ENCODE assay signal across 27 cellular contexts in the genomic region with DNA sequence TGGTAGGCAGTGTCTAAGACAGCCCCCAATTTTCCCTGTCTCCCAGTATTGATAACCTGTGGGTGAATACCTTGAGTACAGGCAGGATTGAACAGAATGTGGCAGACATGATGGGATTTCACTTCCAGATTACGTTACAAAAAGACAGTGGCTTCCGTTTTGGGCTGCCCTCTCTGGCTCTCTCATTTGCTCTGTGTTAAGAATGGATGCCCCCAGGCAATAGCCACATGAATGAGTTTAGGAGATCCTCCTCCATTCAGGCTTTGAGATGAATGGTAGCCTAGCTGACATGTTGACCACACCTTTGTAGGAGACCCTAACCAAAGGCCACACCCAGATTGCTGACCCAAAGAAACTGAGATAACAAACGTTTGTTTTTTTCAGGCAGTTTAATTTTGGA. TPM values are rescaled to one million over a fixed set of nuclear protein-coding genes. Genes with fewer than 3 reads are reported as not detected.
"Had no signal": no experiment of that assay in that cellular context is flagged by ENCODE, and none has a peak within 500 bp of the region (broad histone marks: within the 10 kb centered on the region; RNA-seq: fewer than 3 reads in every experiment).

No MANE protein-coding gene starts in this region.

- H3K27ac ChIP-seq: adrenal gland, colonic mucosa, Peyer's patch, SJSA1 had no signal

- H3K36me3 ChIP-seq: colonic mucosa had no signal

- ATAC-seq: activated CD8-positive, alpha-beta T cell treated with anti-CD3 and anti-CD28 coated beads, Interleukin-2, amount 10 ng/mL, durations not matched to agents 7 days and 5 days; WTC11 had no signal

- H3K4me1 ChIP-seq: colonic mucosa, Peyer's patch had no signal

- H3K27me3 ChIP-seq: adrenal gland, colonic mucosa, Peyer's patch, SJSA1 had no signal

- H3K9me3 ChIP-seq: adrenal gland, colonic mucosa, Peyer's patch, SJSA1 had no signal

- DNase-seq: activated CD4-positive, alpha-beta T cell treated with anti-CD3 and anti-CD28 coated beads for 48 hours; activated CD4-positive, alpha-beta T cell treated with anti-CD3 and anti-CD28 coated beads, Interleukin-2, amount 50 U/mL, for 4 hours; activated CD4-positive, CD25-positive, alpha-beta regulatory T cell treated with anti-CD3 and anti-CD28 coated beads, Interleukin-2, amount 50 U/mL, for 72 hours; activated CD8-positive, alpha-beta memory T cell treated with anti-CD3 and anti-CD28 coated beads, Interleukin-2, amount 50 U/mL, for 48 hours; activated CD8-positive, alpha-beta T cell treated with anti-CD3 and anti-CD28 coated beads, Interleukin-2, amount 10 ng/mL, durations not matched to agents 7 days and 5 days; activated naive CD4-positive, alpha-beta T cell treated with anti-CD3 and anti-CD28 coated beads, Interleukin-2, amount 50 U/mL, for 16 hours; activated naive CD8-positive, alpha-beta T cell treated with anti-CD3 and anti-CD28 coated beads, Interleukin-2, amount 10 ng/mL, durations not matched to agents 7 days and 5 days; activated T-cell treated with anti-CD3 and anti-CD28 coated beads, Interleukin-2, amount 50 U/mL, for 1 hour; adrenal gland; anterior cingulate cortex; cerebellar nuclear complex; colonic mucosa; MM.1S; NCI-H1105; NCI-H1436; NCI-H2029 treated with DMSO at 0.1 percent for 48 hours; NCI-H345; NCI-H510A; NCI-H526 treated with DMSO at 0.1 percent for 48 hours; NK-92 treated with Interleukin-12 subunit alpha and Interleukin-12 subunit beta, amount 100 ng/mL, for 24 hours; OCI-M1; Peyer's patch; SHP77; T-helper 9 cell had no signal

- H3K4me3 ChIP-seq: adrenal gland, colonic mucosa, Peyer's patch, SJSA1 had no signal

RNA-seq across cellular contexts. Expression of gene TM4SF19, which starts 59.8 kb away (rescaled TPM):
- total RNA-seq: activated CD8-positive, alpha-beta T cell treated with anti-CD3 and anti-CD28 coated beads, Interleukin-2, amount 10 ng/mL, durations not matched to agents 7 days and 5 days; cardiac septum; Peyer's patch; WTC11 had no signal
